In genomic region chr1:145965119-145965744, GRCh38 we compare ENCODE assay signal across 8 cellular contexts. TPM values are rescaled to one million over a fixed set of nuclear protein-coding genes. Genes with fewer than 3 reads are reported as not detected.
DNase-seq lines count a peak whose midpoint lies in the region; ATAC-seq and TF ChIP-seq lines count a peak whose summit lies in the region.

No MANE protein-coding gene starts in this region.

- TF ChIP-seq POLR2A in lower leg skin (IDR thresholded peaks at IDR 0.05): no peak

- no peak for DNase-seq in activated CD8-positive, alpha-beta memory T cell treated with anti-CD3 and anti-CD28 coated beads, Interleukin-2, amount 10 ng/mL, durations not matched to agents 7 days and 5 days
- DNase-seq in activated CD8-positive, alpha-beta memory T cell treated with anti-CD3 and anti-CD28 coated beads, Interleukin-2, amount 50 U/mL, for 48 hours: no peak
- DNase-seq in astrocyte of the cerebellum (ENCODE audit: low read depth): no peak
- no peak for DNase-seq in lower leg skin (ENCODE audit: low spot score in 2 of 2)
- no peak for DNase-seq in amygdala (lab: John Stamatoyannopoulos, UW)

- peaks cover 13% of the 10 kb centered on the region for H3K36me3 Mint-ChIP-seq in activated CD8-positive, alpha-beta memory T cell treated with anti-CD3 and anti-CD28 coated beads, Interleukin-2, amount 10 ng/mL, durations not matched to agents 7 days and 5 days

- no peaks in the 10 kb centered on the region for H3K27me3 ChIP-seq in thymus (ENCODE audit: control insufficient read depth, insufficient read depth)

- no peak for ATAC-seq in activated CD8-positive, alpha-beta memory T cell treated with anti-CD3 and anti-CD28 coated beads, Interleukin-2, amount 10 ng/mL, durations not matched to agents 7 days and 5 days
- ATAC-seq in GM19463 (IDR thresholded peaks at IDR 0.05; ENCODE audit: unreplicated experiment) (no peak), HG03457 (IDR thresholded peaks at IDR 0.05; ENCODE audit: unreplicated experiment) (no peak)

- peaks cover 2% of the 10 kb centered on the region for H3K9me3 Mint-ChIP-seq in activated CD8-positive, alpha-beta memory T cell treated with anti-CD3 and anti-CD28 coated beads, Interleukin-2, amount 10 ng/mL, durations not matched to agents 7 days and 5 days (ENCODE audit: low read depth)

- H3K4me3 ChIP-seq in astrocyte of the cerebellum (ENCODE audit: low read depth, low read length): peak overlapping the region; percentile 57
- peak overlapping the region; percentile 42 for H3K4me3 ChIP-seq in lower leg skin (ENCODE audit: low read depth, poor library complexity, severe bottlenecking)
- peak overlapping the region; percentile 85 for H3K4me3 ChIP-seq in thymus (ENCODE audit: low read length)

- peaks cover 14% of the 10 kb centered on the region for H3K4me1 ChIP-seq in thymus (ENCODE audit: control insufficient read depth, insufficient read depth, low read length)

- peak overlapping the region; percentile 86 for H3K4me3 Mint-ChIP-seq in activated CD8-positive, alpha-beta memory T cell treated with anti-CD3 and anti-CD28 coated beads, Interleukin-2, amount 10 ng/mL, durations not matched to agents 7 days and 5 days

- peaks cover 45% of the 10 kb centered on the region for H3K4me1 Mint-ChIP-seq in activated CD8-positive, alpha-beta memory T cell treated with anti-CD3 and anti-CD28 coated beads, Interleukin-2, amount 10 ng/mL, durations not matched to agents 7 days and 5 days

- in situ Hi-C loops in astrocyte of the cerebellum (cut with HindIII; ENCODE audit: low sequenced_read_pairs): no loop called here

- intact Hi-C loops in lower leg skin (cut with DNase I; ENCODE audit: low total_unique reads): no loop called here

- H3K27me3 Mint-ChIP-seq in activated CD8-positive, alpha-beta memory T cell treated with anti-CD3 and anti-CD28 coated beads, Interleukin-2, amount 10 ng/mL, durations not matched to agents 7 days and 5 days: no peaks in the 10 kb centered on the region

- H3K27ac ChIP-seq in thymus (ENCODE audit: low read depth): peak overlapping the region; percentile 60

- H3K27ac Mint-ChIP-seq in activated CD8-positive, alpha-beta memory T cell treated with anti-CD3 and anti-CD28 coated beads, Interleukin-2, amount 10 ng/mL, durations not matched to agents 7 days and 5 days: peak overlapping the region; percentile 91

- H3K36me3 ChIP-seq in thymus (ENCODE audit: control insufficient read depth, insufficient read depth): peaks cover 4% of the 10 kb centered on the region

- no peak for TF ChIP-seq CTCF in astrocyte of the cerebellum (IDR thresholded peaks at IDR 0.05; ENCODE audit: low read depth, low read length, missing control alignments)
- no peak for TF ChIP-seq CTCF in lower leg skin (IDR thresholded peaks at IDR 0.05)

- 1% methylated on average over 5 of the region's 5 CpGs for WGBS in lower leg skin, 2 donors
- 2% methylated on average over 5 of the region's 5 CpGs for WGBS in thymus

- H3K9me3 ChIP-seq in thymus (ENCODE audit: control insufficient read depth): peaks cover 2% of the 10 kb centered on the region

- CTCF ChIA-PET in activated CD8-positive, alpha-beta memory T cell treated with anti-CD3 and anti-CD28 coated beads, Interleukin-2, amount 10 ng/mL, durations not matched to agents 7 days and 5 days (lab: Charles Lee): interaction anchor here (0.9 to 9.4 kb wide), 8 partner anchors 14 to 120 kb away, joined by 3 to 95 read pairs (median 8); partner anchors contain the start of genes NUDT17 and RBM8A

RNA-seq across cellular contexts. Expression of gene POLR3GL, which starts 0.7 kb away (rescaled TPM):
- total RNA-seq in activated CD8-positive, alpha-beta memory T cell treated with anti-CD3 and anti-CD28 coated beads, Interleukin-2, amount 10 ng/mL, durations not matched to agents 7 days and 5 days: 10 to 100 TPM; 23.5 to 29.1 TPM
- 10 to 100 TPM; 10.6 to 15.3 (median 14.2) TPM for total RNA-seq in lower leg skin
- 89.6 TPM for polyA plus RNA-seq in thymus

RNA-seq across cellular contexts. Expression of gene ANKRD34A, which starts 0.9 kb away (rescaled TPM):
- 1 to 10 TPM; 3.8 to 4.6 TPM for total RNA-seq in activated CD8-positive, alpha-beta memory T cell treated with anti-CD3 and anti-CD28 coated beads, Interleukin-2, amount 10 ng/mL, durations not matched to agents 7 days and 5 days
- total RNA-seq in lower leg skin: 1 to 10 TPM in 1 of 4 donors, under 1 TPM in 3; 0.12 to 1.3 (median 0.39) TPM
- polyA plus RNA-seq in thymus: 0.89 TPM

RNA-seq across cellular contexts. Expression of gene LIX1L, which starts 7.4 kb away (rescaled TPM):
- 10 to 100 TPM; 35.0 to 36.2 TPM for total RNA-seq in activated CD8-positive, alpha-beta memory T cell treated with anti-CD3 and anti-CD28 coated beads, Interleukin-2, amount 10 ng/mL, durations not matched to agents 7 days and 5 days
- 10 to 100 TPM in 1 of 4 donors, 1 to 10 TPM in 3; 4.6 to 14.2 (median 7.7) TPM for total RNA-seq in lower leg skin
- 22.0 TPM for polyA plus RNA-seq in thymus

RNA-seq across cellular contexts. Expression of gene TXNIP, which starts 31.1 kb away (rescaled TPM):
- 100 to 1,000 TPM; 127 to 207 TPM for total RNA-seq in activated CD8-positive, alpha-beta memory T cell treated with anti-CD3 and anti-CD28 coated beads, Interleukin-2, amount 10 ng/mL, durations not matched to agents 7 days and 5 days
- 1,000 to 10,000 TPM; 2,445 to 6,877 (median 3,895) TPM for total RNA-seq in lower leg skin
- polyA plus RNA-seq in thymus: 1,022 TPM

RNA-seq across cellular contexts. Expression of gene RBM8A, which starts 37.9 kb away (rescaled TPM):
- total RNA-seq in activated CD8-positive, alpha-beta memory T cell treated with anti-CD3 and anti-CD28 coated beads, Interleukin-2, amount 10 ng/mL, durations not matched to agents 7 days and 5 days: 100 to 1,000 TPM; 189 to 249 TPM
- total RNA-seq in lower leg skin: 100 to 1,000 TPM; 120 to 176 (median 149) TPM
- polyA plus RNA-seq in thymus: 112 TPM
